ENCODE assay signal across 1 cellular context in the genomic region with DNA sequence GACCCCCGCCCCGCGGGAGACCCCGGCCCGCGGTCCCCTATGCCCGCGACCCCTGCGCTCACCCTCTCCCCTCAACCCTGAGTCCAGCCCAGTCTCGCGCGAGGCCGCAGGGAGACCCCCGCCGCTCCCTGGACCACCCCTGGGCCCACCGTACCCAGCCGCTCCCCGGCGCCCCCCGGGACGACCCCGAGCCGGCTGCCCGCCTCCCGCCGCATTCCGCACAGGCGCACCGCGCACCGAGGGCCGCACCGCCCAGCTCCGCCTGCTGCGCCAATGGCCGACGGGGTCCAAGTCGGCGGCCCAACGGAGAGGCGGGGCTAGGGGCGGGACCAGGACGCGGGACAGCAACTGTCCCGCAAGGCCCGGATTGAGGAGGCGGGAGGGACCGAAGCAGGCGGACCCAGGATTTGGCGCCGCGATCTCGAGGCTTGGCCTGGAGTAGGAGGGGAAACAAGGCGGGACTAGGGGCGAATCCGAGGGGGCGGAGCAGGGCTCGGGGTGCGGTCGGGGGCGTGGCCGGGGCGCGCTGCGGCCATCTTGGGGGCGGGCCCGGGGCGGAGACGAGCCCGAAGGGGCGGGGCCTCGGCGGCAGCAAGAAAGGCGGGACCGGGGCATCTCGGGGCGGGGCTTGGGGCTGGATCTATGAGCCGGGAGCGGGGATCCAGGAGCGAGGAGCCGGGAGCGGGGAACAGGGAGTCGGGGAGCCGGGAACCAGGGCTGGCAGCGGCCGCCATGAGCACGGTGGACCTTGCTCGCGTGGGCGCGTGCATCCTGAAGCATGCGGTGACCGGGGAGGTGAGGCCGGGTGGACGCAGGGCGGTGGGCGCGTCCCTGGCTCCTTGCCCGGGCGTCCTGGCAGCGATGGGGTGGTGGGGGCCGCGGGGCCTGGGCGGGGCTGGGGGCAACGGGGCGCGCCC.
TF ChIP-seq lines count a peak whose summit lies in the region.

Gene PRXL2B, plus strand, starts transcription at position 624 of the 917 bp plus-strand sequence. Its CDS starts 109 bp downstream, at position 733.

TF ChIP-seq in HepG2, 621 proteins besides CTCF, POLR2A, EP300 and RAD21 (continued from another document and continues in another):
- TF ChIP-seq, protein P1, sequence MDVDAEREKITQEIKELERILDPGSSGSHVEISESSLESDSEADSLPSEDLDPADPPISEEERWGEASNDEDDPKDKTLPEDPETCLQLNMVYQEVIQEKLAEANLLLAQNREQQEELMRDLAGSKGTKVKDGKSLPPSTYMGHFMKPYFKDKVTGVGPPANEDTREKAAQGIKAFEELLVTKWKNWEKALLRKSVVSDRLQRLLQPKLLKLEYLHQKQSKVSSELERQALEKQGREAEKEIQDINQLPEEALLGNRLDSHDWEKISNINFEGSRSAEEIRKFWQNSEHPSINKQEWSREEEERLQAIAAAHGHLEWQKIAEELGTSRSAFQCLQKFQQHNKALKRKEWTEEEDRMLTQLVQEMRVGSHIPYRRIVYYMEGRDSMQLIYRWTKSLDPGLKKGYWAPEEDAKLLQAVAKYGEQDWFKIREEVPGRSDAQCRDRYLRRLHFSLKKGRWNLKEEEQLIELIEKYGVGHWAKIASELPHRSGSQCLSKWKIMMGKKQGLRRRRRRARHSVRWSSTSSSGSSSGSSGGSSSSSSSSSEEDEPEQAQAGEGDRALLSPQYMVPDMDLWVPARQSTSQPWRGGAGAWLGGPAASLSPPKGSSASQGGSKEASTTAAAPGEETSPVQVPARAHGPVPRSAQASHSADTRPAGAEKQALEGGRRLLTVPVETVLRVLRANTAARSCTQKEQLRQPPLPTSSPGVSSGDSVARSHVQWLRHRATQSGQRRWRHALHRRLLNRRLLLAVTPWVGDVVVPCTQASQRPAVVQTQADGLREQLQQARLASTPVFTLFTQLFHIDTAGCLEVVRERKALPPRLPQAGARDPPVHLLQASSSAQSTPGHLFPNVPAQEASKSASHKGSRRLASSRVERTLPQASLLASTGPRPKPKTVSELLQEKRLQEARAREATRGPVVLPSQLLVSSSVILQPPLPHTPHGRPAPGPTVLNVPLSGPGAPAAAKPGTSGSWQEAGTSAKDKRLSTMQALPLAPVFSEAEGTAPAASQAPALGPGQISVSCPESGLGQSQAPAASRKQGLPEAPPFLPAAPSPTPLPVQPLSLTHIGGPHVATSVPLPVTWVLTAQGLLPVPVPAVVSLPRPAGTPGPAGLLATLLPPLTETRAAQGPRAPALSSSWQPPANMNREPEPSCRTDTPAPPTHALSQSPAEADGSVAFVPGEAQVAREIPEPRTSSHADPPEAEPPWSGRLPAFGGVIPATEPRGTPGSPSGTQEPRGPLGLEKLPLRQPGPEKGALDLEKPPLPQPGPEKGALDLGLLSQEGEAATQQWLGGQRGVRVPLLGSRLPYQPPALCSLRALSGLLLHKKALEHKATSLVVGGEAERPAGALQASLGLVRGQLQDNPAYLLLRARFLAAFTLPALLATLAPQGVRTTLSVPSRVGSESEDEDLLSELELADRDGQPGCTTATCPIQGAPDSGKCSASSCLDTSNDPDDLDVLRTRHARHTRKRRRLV (CRISPR knock-in tag; IDR thresholded peaks at IDR 0.05), result no peak
- TF ChIP-seq ZBED4 (CRISPR knock-in tag; IDR thresholded peaks at IDR 0.05; ENCODE audit: borderline replicate concordance) (0 out of 2 replicates have a peak, but pooled peaks have one; percentile 21), ZFY (CRISPR knock-in tag; IDR thresholded peaks at IDR 0.05) (peak; percentile 61), ZSCAN21 (CRISPR knock-in tag; IDR thresholded peaks at IDR 0.05; ENCODE audit: borderline replicate concordance) (0 out of 2 replicates have a peak, but pooled peaks have one; percentile 10), ZNF235 (CRISPR knock-in tag; IDR thresholded peaks at IDR 0.05; ENCODE audit: borderline replicate concordance) (peak; percentile 23; the same call in 1 of the 2 replicates), HNRNPK (IDR thresholded peaks at IDR 0.05; ENCODE audit: low read depth, low read length, poor library complexity, severe bottlenecking) (peak; percentile 11), HMGXB4 (CRISPR knock-in tag; IDR thresholded peaks at IDR 0.05; ENCODE audit: borderline replicate concordance in 1 of 2, low read depth in 1 of 2) (peak in 1 of 2 experiments; percentile 23; a peak in 1 of 4 replicates), ZFP36 (IDR thresholded peaks at IDR 0.05; ENCODE audit: borderline replicate concordance, low read depth, low read length, partially characterized antibody) (no peak), IRF9 (CRISPR knock-in tag; IDR thresholded peaks at IDR 0.05; ENCODE audit: borderline replicate concordance) (peak; percentile 8; the same call in 1 of the 2 replicates), TEAD3 (CRISPR knock-in tag; optimal IDR thresholded peaks at IDR 0.05; ENCODE audit: borderline replicate concordance) (peak; percentile 14), ZNF274 (CRISPR knock-in tag; IDR thresholded peaks at IDR 0.05) (no peak), ZSCAN31 (CRISPR knock-in tag; IDR thresholded peaks at IDR 0.05; ENCODE audit: low read depth) (0 out of 2 replicates have a peak, but pooled peaks have one; percentile 43), ZNF558 (CRISPR knock-in tag; IDR thresholded peaks at IDR 0.05; ENCODE audit: borderline replicate concordance) (peak; percentile 71; the same call in 1 of the 2 replicates), ZMYM4 (CRISPR knock-in tag; IDR thresholded peaks at IDR 0.05) (no peak), RBFOX2 (IDR thresholded peaks at IDR 0.05; ENCODE audit: low read depth, low read length) (peak; percentile 82), RFXAP (CRISPR knock-in tag; IDR thresholded peaks at IDR 0.05; ENCODE audit: borderline replicate concordance) (peak; percentile 0; the same call in 1 of the 2 replicates), ZNF431 (CRISPR knock-in tag; IDR thresholded peaks at IDR 0.05; ENCODE audit: borderline replicate concordance, low read depth) (0 out of 2 replicates have a peak, but pooled peaks have one; percentile 46), YEATS4 (CRISPR knock-in tag; IDR thresholded peaks at IDR 0.05; ENCODE audit: borderline replicate concordance) (peak; percentile 55; the same call in 1 of the 2 replicates), LCORL (IDR thresholded peaks at IDR 0.05) (no peak), LCORL (CRISPR knock-in tag; IDR thresholded peaks at IDR 0.05) (peak; percentile 89), SAP130 (CRISPR knock-in tag; IDR thresholded peaks at IDR 0.05; ENCODE audit: low read depth) (peak; percentile 47), TERF1 (CRISPR knock-in tag; IDR thresholded peaks at IDR 0.05) (0 out of 2 replicates have a peak, but pooled peaks have one; percentile 42), FOSL2 (CRISPR knock-in tag; IDR thresholded peaks at IDR 0.05) (no peak), ZNF350 (CRISPR knock-in tag; IDR thresholded peaks at IDR 0.05; ENCODE audit: borderline replicate concordance, low read depth) (no peak), REL (CRISPR knock-in tag; conservative IDR thresholded peaks at IDR 0.05) (no peak), TAF1 (CRISPR knock-in tag; IDR thresholded peaks at IDR 0.05) (peak; percentile 54; the same call in 1 of the 2 replicates), HOXA3 (CRISPR knock-in tag; IDR thresholded peaks at IDR 0.05) (peak; percentile 28; the same call in 1 of the 2 replicates), ZNF674 (CRISPR knock-in tag; IDR thresholded peaks at IDR 0.05; ENCODE audit: low read depth) (no peak), ZNF816 (CRISPR knock-in tag; IDR thresholded peaks at IDR 0.05; ENCODE audit: borderline replicate concordance) (0 out of 2 replicates have a peak, but pooled peaks have one; percentile 16), NR2F6 (IDR thresholded peaks at IDR 0.05) (no peak), NR2F6 (CRISPR knock-in tag; IDR thresholded peaks at IDR 0.05) (peak; percentile 13; the same call in 1 of the 2 replicates), TFDP2 (CRISPR knock-in tag; IDR thresholded peaks at IDR 0.05) (peak; percentile 87), ZNF777 (CRISPR knock-in tag; IDR thresholded peaks at IDR 0.05) (no peak), ZNF724P (CRISPR knock-in tag; IDR thresholded peaks at IDR 0.05; ENCODE audit: borderline replicate concordance) (peak; percentile 89), THAP11 (CRISPR knock-in tag; IDR thresholded peaks at IDR 0.05) (peak; percentile 56; the same call in 1 of the 2 replicates), NR1H2 (CRISPR knock-in tag; IDR thresholded peaks at IDR 0.05; ENCODE audit: borderline replicate concordance, low read depth) (no peak)
